In genomic region chr9:114989600-114990410, GRCh38 we compare ENCODE assay signal across 10 cellular contexts. TPM values are rescaled to one million over a fixed set of nuclear protein-coding genes. Genes with fewer than 3 reads are reported as not detected.
DNase-seq lines count a peak whose midpoint lies in the region; ATAC-seq and TF ChIP-seq lines count a peak whose summit lies in the region.
"Had no signal": no experiment of that assay in that cellular context is flagged by ENCODE, and none has a peak within 500 bp of the region (broad histone marks: within the 10 kb centered on the region; RNA-seq: fewer than 3 reads in every experiment).

No MANE protein-coding gene starts in this region.

- no peaks in the 10 kb centered on the region for H3K36me3 Mint-ChIP-seq in activated T-helper 2 cell treated with anti-CD3 and anti-CD28 coated beads, Interferon-gamma antibody, Interleukin-2, Interleukin-4, amounts not matched to agents 10 μg/mL and 5 μg/mL and 100 μg/mL, durations not matched to agents 14 hours and 24 hours and 36 hours (ENCODE audit: low read depth)

- H3K4me1 Mint-ChIP-seq in activated T-helper 2 cell treated with anti-CD3 and anti-CD28 coated beads, Interferon-gamma antibody, Interleukin-2, Interleukin-4, amounts not matched to agents 10 μg/mL and 5 μg/mL and 100 μg/mL, durations not matched to agents 14 hours and 24 hours and 36 hours (ENCODE audit: low read depth), result peaks cover 65% of the 10 kb centered on the region

- peak overlapping the region; percentile 9 for H3K4me3 Mint-ChIP-seq in activated T-helper 2 cell treated with anti-CD3 and anti-CD28 coated beads, Interferon-gamma antibody, Interleukin-2, Interleukin-4, amounts not matched to agents 10 μg/mL and 5 μg/mL and 100 μg/mL, durations not matched to agents 14 hours and 24 hours and 36 hours (ENCODE audit: low read depth)

- intact Hi-C loops in activated T-helper 2 cell treated with anti-CD3 and anti-CD28 coated beads, Interferon-gamma antibody, Interleukin-2, Interleukin-4, amounts not matched to agents 10 μg/mL and 5 μg/mL and 100 μg/mL, durations not matched to agents 14 hours and 24 hours and 36 hours (cut with micrococcal nuclease), result loop anchor here (1.0 to 5.0 kb wide), 6 partner anchors 16 to 398 kb away; partner anchors contain the start of gene TNFSF8

- no peaks in the 10 kb centered on the region for H3K9me3 Mint-ChIP-seq in activated T-helper 2 cell treated with anti-CD3 and anti-CD28 coated beads, Interferon-gamma antibody, Interleukin-2, Interleukin-4, amounts not matched to agents 10 μg/mL and 5 μg/mL and 100 μg/mL, durations not matched to agents 14 hours and 24 hours and 36 hours

- ATAC-seq in GM21360 (IDR thresholded peaks at IDR 0.05; ENCODE audit: unreplicated experiment) (peak; percentile 66), HG03460 (IDR thresholded peaks at IDR 0.05; ENCODE audit: unreplicated experiment) (peak; percentile 62), GM18505 (IDR thresholded peaks at IDR 0.05; ENCODE audit: unreplicated experiment) (no peak)
- ATAC-seq: left lobe of liver had no signal

- no peaks in the 10 kb centered on the region for H3K27me3 Mint-ChIP-seq in activated T-helper 2 cell treated with anti-CD3 and anti-CD28 coated beads, Interferon-gamma antibody, Interleukin-2, Interleukin-4, amounts not matched to agents 10 μg/mL and 5 μg/mL and 100 μg/mL, durations not matched to agents 14 hours and 24 hours and 36 hours (ENCODE audit: low read depth)

- TF ChIP-seq POLR2A in erythroblast (IDR thresholded peaks at IDR 0.05; ENCODE audit: low read length) (no peak), GM18505 (IDR thresholded peaks at IDR 0.05; ENCODE audit: borderline replicate concordance, extremely low read depth, insufficient read depth, insufficient read length) (no peak)

- peak overlapping the region; percentile 97 for H3K27ac Mint-ChIP-seq in activated T-helper 2 cell treated with anti-CD3 and anti-CD28 coated beads, Interferon-gamma antibody, Interleukin-2, Interleukin-4, amounts not matched to agents 10 μg/mL and 5 μg/mL and 100 μg/mL, durations not matched to agents 14 hours and 24 hours and 36 hours

- peak; percentile 38 for DNase-seq in activated T-helper 2 cell treated with anti-CD3 and anti-CD28 coated beads, Interferon-gamma antibody, Interleukin-2, Interleukin-4, amounts not matched to agents 10 μg/mL and 5 μg/mL and 100 μg/mL, durations not matched to agents 14 hours and 24 hours and 36 hours (ENCODE audit: low spot score)
- peak; percentile 48 to 57 for DNase-seq in stimulated activated CD8-positive, alpha-beta memory T cell treated with anti-CD3 and anti-CD28 coated beads, Interleukin-2, amount 100 ng/mL, for 48 hours (ENCODE audit: low read depth in 2 of 2)
- DNase-seq in NCI-H510A treated with DMSO at 0.1 percent for 48 hours (lab: John Stamatoyannopoulos, UW) (no peak), NOMO-1 treated with DMSO at 0.1 percent for 48 hours (lab: John Stamatoyannopoulos, UW; ENCODE audit: unreplicated experiment) (no peak), erythroblast (lab: John Stamatoyannopoulos, UW) (no peak)

RNA-seq across cellular contexts. Expression of gene TNFSF8, which starts 59.4 kb away (rescaled TPM):
- total RNA-seq in activated T-helper 2 cell treated with anti-CD3 and anti-CD28 coated beads, Interferon-gamma antibody, Interleukin-2, Interleukin-4, amounts not matched to agents 10 μg/mL and 5 μg/mL and 100 μg/mL, durations not matched to agents 14 hours and 24 hours and 36 hours, result 73.6 and 82.3 TPM in 2 replicates
- total RNA-seq: HT1080 had no signal

Comparison
In these comparisons a context has a peak if more than half of its experiments do, and no peak if none do; other contexts are left out.
1. DNase-seq: peak in activated T-helper 2 cell treated with anti-CD3 and anti-CD28 coated beads, Interferon-gamma antibody, Interleukin-2, Interleukin-4, amounts not matched to agents 10 μg/mL and 5 μg/mL and 100 μg/mL, durations not matched to agents 14 hours and 24 hours and 36 hours (single experiment) and stimulated activated CD8-positive, alpha-beta memory T cell treated with anti-CD3 and anti-CD28 coated beads, Interleukin-2, amount 100 ng/mL, for 48 hours (2 of 2); none in NCI-H510A treated with DMSO at 0.1 percent for 48 hours (single experiment), NOMO-1 treated with DMSO at 0.1 percent for 48 hours (single experiment) and erythroblast (0 of 2).